Comparison of ENCODE assay signal across 1 cellular context in genomic region chr7:73681031-73681430, GRCh38.
TF ChIP-seq lines count a peak whose summit lies in the region.

No MANE protein-coding gene starts in this region.

TF ChIP-seq in HepG2, 621 proteins besides CTCF, POLR2A, EP300 and RAD21:
- TF ChIP-seq IRF1 (CRISPR knock-in tag; IDR thresholded peaks at IDR 0.05; ENCODE audit: low read depth) (no peak), KDM5B (CRISPR knock-in tag; IDR thresholded peaks at IDR 0.05; ENCODE audit: borderline replicate concordance) (no peak)
